In genomic region chr20:56428881-56429280, GRCh38 we compare ENCODE assay signal across 13 cellular contexts. TPM values are rescaled to one million over a fixed set of nuclear protein-coding genes. Genes with fewer than 3 reads are reported as not detected.
DNase-seq lines count a peak whose midpoint lies in the region; ATAC-seq and TF ChIP-seq lines count a peak whose summit lies in the region.
"Had no signal": no experiment of that assay in that cellular context is flagged by ENCODE, and none has a peak within 500 bp of the region (broad histone marks: within the 10 kb centered on the region; RNA-seq: fewer than 3 reads in every experiment).

No MANE protein-coding gene starts in this region.

- peak overlapping the region; percentile 88 for H3K23ac ChIP-seq in IMR-90 (ENCODE audit: low read depth, low read length)
- H3K23ac ChIP-seq in neuronal stem cell (ENCODE audit: low read depth, low read length, poor library complexity): no peak overlapping the region

- TF ChIP-seq RAD21 in IMR-90 (IDR thresholded peaks at IDR 0.05; ENCODE audit: low read length): no peak

- POLR2A ChIA-PET in IMR-90 (lab: Charles Lee; ENCODE audit: unreplicated experiment): interaction anchor here (1.6 to 1.7 kb wide), 2 partner anchors 11 kb away, joined by 7 read pairs; no protein-coding TSS in a partner anchor

- dilution Hi-C loops in IMR-90 (cut with HindIII; ENCODE audit: low sequenced_read_pairs, unreplicated experiment): no loop called here

- peak overlapping the region; percentile 79 for H3K18ac ChIP-seq in IMR-90 (ENCODE audit: low read depth, low read length)
- H3K18ac ChIP-seq in neuronal stem cell (ENCODE audit: low read length): no peak overlapping the region

- H2BK5ac ChIP-seq in IMR-90 (ENCODE audit: low read depth, low read length, poor library complexity, severe bottlenecking) (peak overlapping the region; percentile 97), neuronal stem cell (ENCODE audit: low read length) (no peak overlapping the region)

- intact Hi-C loops in IMR-90 (cut with micrococcal nuclease) (no loop called here), thyroid gland (cut with DNase I) (no loop called here)

- peak overlapping the region; percentile 73 for H3K4me3 Mint-ChIP-seq in T-helper 1 cell treated with Interleukin-12 subunit alpha and Interleukin-12 subunit beta and Interleukin-4 antibody, amounts not matched to agents 30 μg/mL and 1 μg/mL, for 36 hours
- H3K4me3 Mint-ChIP-seq: nephron progenitor cell had no signal

- peak overlapping the region; percentile 86 for H4K5ac ChIP-seq in IMR-90 (ENCODE audit: low read depth, low read length)

- H3K4me2 ChIP-seq in IMR-90 (ENCODE audit: low read depth, low read length): peak overlapping the region; percentile 7; the same call in 1 of the 2 replicates
- no peak overlapping the region for H3K4me2 ChIP-seq in neuronal stem cell (ENCODE audit: insufficient read depth, low read length, poor library complexity, severe bottlenecking)

- H3K36me3 ChIP-seq in IMR-90 (ENCODE audit: control insufficient read depth, insufficient read depth, low read length) (peaks cover 9% of the 10 kb centered on the region), brain microvascular endothelial cell (replicated peaks) (no peaks in the 10 kb centered on the region), neuronal stem cell (replicated peaks in 1 of 2; ENCODE audit: control insufficient read depth in 2 of 2, insufficient read depth in 2 of 2, low read length in 2 of 2) (no peaks in the 10 kb centered on the region), thyroid gland (no peaks in the 10 kb centered on the region)

- H3K27me3 ChIP-seq in IMR-90 (ENCODE audit: control insufficient read depth, insufficient read depth, low read length) (no peaks in the 10 kb centered on the region), brain microvascular endothelial cell (replicated peaks) (no peaks in the 10 kb centered on the region), neuronal stem cell (ENCODE audit: control insufficient read depth in 3 of 3, insufficient read depth in 3 of 3, low read depth in 1 of 3, low read length in 3 of 3) (no peaks in the 10 kb centered on the region), thyroid gland (no peaks in the 10 kb centered on the region)

- H3K4ac ChIP-seq in IMR-90 (ENCODE audit: low read depth, low read length) (peak overlapping the region; percentile 96), neuronal stem cell (ENCODE audit: low read length) (no peak overlapping the region)

- ATAC-seq in IMR-90 (ENCODE audit: low read depth): no peak
- no peak for ATAC-seq in GM21723 (IDR thresholded peaks at IDR 0.05; ENCODE audit: unreplicated experiment)

- H3K4me1 ChIP-seq in IMR-90 (ENCODE audit: control insufficient read depth, insufficient read depth, low read length): peaks cover 42% of the 10 kb centered on the region
- no peaks in the 10 kb centered on the region for H3K4me1 ChIP-seq in neuronal stem cell (ENCODE audit: control insufficient read depth in 2 of 2, insufficient read depth in 1 of 2, low read depth in 1 of 2, low read length in 2 of 2)
- H3K4me1 ChIP-seq in thyroid gland: no peaks in the 10 kb centered on the region

- H4K20me1 ChIP-seq in IMR-90 (ENCODE audit: insufficient read depth, low read length): no peaks in the 10 kb centered on the region

- H3K27me3 Mint-ChIP-seq in T-helper 1 cell treated with Interleukin-12 subunit alpha and Interleukin-12 subunit beta and Interleukin-4 antibody, amounts not matched to agents 30 μg/mL and 1 μg/mL, for 36 hours (ENCODE audit: low read depth): no peaks in the 10 kb centered on the region

- H3K9me3 ChIP-seq in IMR-90 (ENCODE audit: control insufficient read depth, insufficient read depth, low read length) (no peaks in the 10 kb centered on the region), neuronal stem cell (replicated peaks in 1 of 2; ENCODE audit: control insufficient read depth in 2 of 2, insufficient read depth in 1 of 2, low read depth in 1 of 2, low read length in 2 of 2) (no peaks in the 10 kb centered on the region), thyroid gland (no peaks in the 10 kb centered on the region)

- H3K27ac ChIP-seq in IMR-90 (ENCODE audit: insufficient read depth, low read length) (peak overlapping the region; percentile 96), brain microvascular endothelial cell (peak overlapping the region; percentile 74), neuronal stem cell (replicated peaks; ENCODE audit: low read length) (no peak overlapping the region), thyroid gland (no peak overlapping the region)
- H3K27ac ChIP-seq: 22Rv1, SK-N-MC had no signal

- peak overlapping the region; percentile 91 for H2BK20ac ChIP-seq in IMR-90 (ENCODE audit: low read depth, low read length)

- no peak overlapping the region for H3K4me3 ChIP-seq in IMR-90 (ENCODE audit: insufficient read depth, low read depth, low read length)
- no peak overlapping the region for H3K4me3 ChIP-seq in brain microvascular endothelial cell (ENCODE audit: low read depth, low read length)
- H3K4me3 ChIP-seq in neuronal stem cell (ENCODE audit: low read length in 2 of 2): no peak overlapping the region
- no peak overlapping the region for H3K4me3 ChIP-seq in thyroid gland (replicated peaks in 1 of 3)
- H3K4me3 ChIP-seq: SK-N-MC, skin epidermis had no signal

- H3K56ac ChIP-seq in IMR-90 (ENCODE audit: extremely low read depth, insufficient read depth, low read length): peak overlapping the region; percentile 92

- CTCF ChIA-PET in IMR-90 (lab: Yijun Ruan, JAX): no interaction called here

- BruUV-seq in IMR-90 (replicated peaks; lab: Mats Ljungman, UMichigan): no TSS peak

- WGBS in IMR-90 (ENCODE audit: extremely low coverage in 2 of 2, insufficient read length in 1 of 2), 2 experiments: 96% methylated on average over 4 of the region's 8 CpGs; no CpG with 5 or more reads in 1 of the 2 experiments
- no CpG with 5 or more reads among the region's 8 CpGs for WGBS in neuronal stem cell (ENCODE audit: extremely low coverage in 2 of 2, insufficient read length in 2 of 2, insufficient replicate concordance in 1 of 2), 2 donors
- WGBS in thyroid gland, 2 donors: 66 to 76% methylated on average over 8 of the region's 8 CpGs

- H2AK9ac ChIP-seq in IMR-90 (replicated peaks; ENCODE audit: low read depth, low read length, poor library complexity): peak overlapping the region; percentile 84

- H3K79me1 ChIP-seq in IMR-90 (ENCODE audit: low read depth in 1 of 2, low read length in 2 of 2) (peaks cover 38 to 76% of the 10 kb centered on the region in 2 experiments), neuronal stem cell (ENCODE audit: low read depth, low read length) (no peaks in the 10 kb centered on the region)

- H2BK15ac ChIP-seq in IMR-90 (ENCODE audit: low read depth, low read length) (peak overlapping the region; percentile 99; the same call in 2 of the 3 replicates), neuronal stem cell (ENCODE audit: low read length) (no peak overlapping the region)

- H2BK12ac ChIP-seq in neuronal stem cell (ENCODE audit: low read length): no peak overlapping the region

- peaks cover 30% of the 10 kb centered on the region for H3K4me1 Mint-ChIP-seq in T-helper 1 cell treated with Interleukin-12 subunit alpha and Interleukin-12 subunit beta and Interleukin-4 antibody, amounts not matched to agents 30 μg/mL and 1 μg/mL, for 36 hours (ENCODE audit: low read depth)
- H3K4me1 Mint-ChIP-seq: nephron progenitor cell had no signal

- H3K27ac Mint-ChIP-seq in T-helper 1 cell treated with Interleukin-12 subunit alpha and Interleukin-12 subunit beta and Interleukin-4 antibody, amounts not matched to agents 30 μg/mL and 1 μg/mL, for 36 hours: no peak overlapping the region
- H3K27ac Mint-ChIP-seq: nephron progenitor cell had no signal

- peak overlapping the region; percentile 79 for H2AFZ ChIP-seq in IMR-90 (replicated peaks; ENCODE audit: low read length, poor library complexity)
- H2AFZ ChIP-seq in neuronal stem cell (ENCODE audit: low read length): peak overlapping the region; percentile 51

- TF ChIP-seq CTCF in IMR-90 (conservative IDR thresholded peaks at IDR 0.05; ENCODE audit: low read depth, low read length) (no peak), brain microvascular endothelial cell (IDR thresholded peaks at IDR 0.05; ENCODE audit: low read depth, low read length, missing control alignments) (no peak), thyroid gland (IDR thresholded peaks at IDR 0.05) (no peak)

- H3K9me1 ChIP-seq in IMR-90 (ENCODE audit: insufficient read depth, low read length): peaks cover 34% of the 10 kb centered on the region

- H3K9me3 Mint-ChIP-seq in T-helper 1 cell treated with Interleukin-12 subunit alpha and Interleukin-12 subunit beta and Interleukin-4 antibody, amounts not matched to agents 30 μg/mL and 1 μg/mL, for 36 hours: peaks cover under 1% of the 10 kb centered on the region
- H3K9me3 Mint-ChIP-seq: nephron progenitor cell had no signal

- TF ChIP-seq POLR2A in IMR-90 (IDR thresholded peaks at IDR 0.05; ENCODE audit: low read depth, low read length): no peak
- no peak for TF ChIP-seq POLR2A in thyroid gland (IDR thresholded peaks at IDR 0.05)

- H3K9ac ChIP-seq in IMR-90 (ENCODE audit: low read depth, low read length) (peak overlapping the region; percentile 43), neuronal stem cell (ENCODE audit: low read depth, low read length, poor library complexity) (peak overlapping the region; percentile 67)

- H4K91ac ChIP-seq in IMR-90 (ENCODE audit: insufficient read depth, low read depth, low read length) (peak overlapping the region; percentile 98), neuronal stem cell (ENCODE audit: low read depth, low read length, poor library complexity) (no peak overlapping the region)

- DNase-seq in T-helper 1 cell: no peak
- no peak for DNase-seq in IMR-90
- DNase-seq in brain microvascular endothelial cell: no peak
- DNase-seq in neuronal stem cell (ENCODE audit: low spot score): no peak
- DNase-seq in thyroid gland: no peak
- no peak for DNase-seq in NCI-H2227 treated with DMSO at 0.1 percent for 48 hours (lab: John Stamatoyannopoulos, UW)
- DNase-seq: DMS153, nephron progenitor cell had no signal

- H3K14ac ChIP-seq in IMR-90 (replicated peaks; ENCODE audit: low read depth, low read length) (peak overlapping the region; percentile 90), neuronal stem cell (ENCODE audit: low read length) (no peak overlapping the region)

- in situ Hi-C loops in IMR-90 (cut with MboI; ENCODE audit: low sequenced_read_pairs): no loop called here
- in situ Hi-C loops in brain microvascular endothelial cell (cut with HindIII; ENCODE audit: low pct_ligation_motif_present, low sequenced_read_pairs): no loop called here

- H4K8ac ChIP-seq in IMR-90 (ENCODE audit: low read depth in 2 of 2, low read length in 2 of 2): peak overlapping the region; percentile 91 to 94
- H4K8ac ChIP-seq in neuronal stem cell (ENCODE audit: low read depth, low read length): no peak overlapping the region

- peaks cover 32% of the 10 kb centered on the region for H3K36me3 Mint-ChIP-seq in T-helper 1 cell treated with Interleukin-12 subunit alpha and Interleukin-12 subunit beta and Interleukin-4 antibody, amounts not matched to agents 30 μg/mL and 1 μg/mL, for 36 hours (ENCODE audit: low read depth)

- H2AK5ac ChIP-seq in IMR-90 (ENCODE audit: low read depth, low read length) (peak overlapping the region; percentile 97), neuronal stem cell (ENCODE audit: low read depth, low read length) (peak overlapping the region; percentile 13)

- peak overlapping the region; percentile 97 for H2BK120ac ChIP-seq in IMR-90 (ENCODE audit: low read depth, low read length)
- H2BK120ac ChIP-seq in neuronal stem cell (ENCODE audit: low read depth, low read length): no peak overlapping the region

RNA-seq across cellular contexts. Expression of gene CASS4, which starts 16.8 kb away (rescaled TPM):
- total RNA-seq in IMR-90 (2012; rRNA removed): 25.8 and 26.1 TPM in 2 replicates
- polyA plus RNA-seq in IMR-90 (2012; rRNA removed): 26.5 and 29.6 TPM in 2 replicates
- polyA plus RNA-seq in IMR-90 (2012; cell fraction: cytosol; rRNA removed): 12.7 and 19.2 TPM in 2 replicates
- 28.4 and 44.9 TPM in 2 replicates for polyA plus RNA-seq in IMR-90 (2012; cell fraction: nucleus; rRNA removed; ENCODE audit: low replicate concordance)
- polyA plus RNA-seq in neuronal stem cell (2013, experiment 1 of 2): 0.22 TPM
- 0.28 TPM for polyA plus RNA-seq in neuronal stem cell (2013, experiment 2 of 2)
- 1 to 10 TPM in 2 of 4 donors, under 1 TPM in 2; 0.22 to 1.6 (median 1.0) TPM for total RNA-seq in thyroid gland

RNA-seq across cellular contexts. Expression of gene CSTF1, which starts 36.4 kb away (rescaled TPM):
- total RNA-seq in IMR-90 (2012; rRNA removed) (86.4 and 105 TPM in 2 replicates), thyroid gland (10 to 100 TPM; 26.9 to 36.8 (median 32.6) TPM)
- 48.8 and 49.5 TPM in 2 replicates for polyA plus RNA-seq in IMR-90 (2012; rRNA removed)
- 24.3 and 40.6 TPM in 2 replicates for polyA plus RNA-seq in IMR-90 (2012; cell fraction: cytosol; rRNA removed)
- polyA plus RNA-seq in IMR-90 (2012; cell fraction: nucleus; rRNA removed; ENCODE audit: low replicate concordance): 28.6 and 46.9 TPM in 2 replicates
- 28.7 TPM for polyA plus RNA-seq in neuronal stem cell (2013, experiment 1 of 2)
- polyA plus RNA-seq in neuronal stem cell (2013, experiment 2 of 2): 29.5 TPM

RNA-seq across cellular contexts. Expression of gene AURKA, which starts 36.9 kb away (rescaled TPM):
- total RNA-seq in IMR-90 (2012; rRNA removed) (83.3 and 88.0 TPM in 2 replicates), thyroid gland (1 to 10 TPM in 3 of 4 donors, under 1 TPM in 1; 0.83 to 2.4 (median 2.0) TPM)
- polyA plus RNA-seq in IMR-90 (2012; rRNA removed): 63.7 and 68.0 TPM in 2 replicates
- 21.7 and 43.0 TPM in 2 replicates for polyA plus RNA-seq in IMR-90 (2012; cell fraction: cytosol; rRNA removed)
- 13.7 and 69.2 TPM in 2 replicates for polyA plus RNA-seq in IMR-90 (2012; cell fraction: nucleus; rRNA removed; ENCODE audit: low replicate concordance)
- polyA plus RNA-seq in neuronal stem cell (2013, experiment 1 of 2): 113 TPM
- polyA plus RNA-seq in neuronal stem cell (2013, experiment 2 of 2): 109 TPM

RNA-seq across cellular contexts. Expression of gene RTF2, which starts 39.5 kb away (rescaled TPM):
- 109 and 118 TPM in 2 replicates for total RNA-seq in IMR-90 (2012; rRNA removed)
- polyA plus RNA-seq in IMR-90 (2012; rRNA removed): 98.4 and 102 TPM in 2 replicates
- polyA plus RNA-seq in IMR-90 (2012; cell fraction: cytosol; rRNA removed): 73.2 and 76.9 TPM in 2 replicates
- polyA plus RNA-seq in IMR-90 (2012; cell fraction: nucleus; rRNA removed; ENCODE audit: low replicate concordance): 59.0 and 86.9 TPM in 2 replicates
- 48.3 TPM for polyA plus RNA-seq in neuronal stem cell (2013, experiment 1 of 2)
- 45.7 TPM for polyA plus RNA-seq in neuronal stem cell (2013, experiment 2 of 2)
- total RNA-seq in thyroid gland: 10 to 100 TPM; 46.1 to 68.6 (median 64.2) TPM

Comparison
In these comparisons a context has a peak if more than half of its experiments do, and no peak if none do; other contexts are left out.
1. H3K27ac ChIP-seq: peak in IMR-90 (single experiment) and brain microvascular endothelial cell (single experiment); none in neuronal stem cell (single experiment) and thyroid gland (0 of 3).
2. RNA of gene CASS4, which starts 16.8 kb away (total RNA-seq): 25.8 to 26.1 TPM in IMR-90; 0.22 to 1.6 TPM in thyroid gland; every median in the first group is over 10 times any median in the second.
3. RNA of gene AURKA, which starts 36.9 kb away (total RNA-seq): 83.3 to 88.0 TPM in IMR-90; 0.83 to 2.4 TPM in thyroid gland; every median in the first group is over 10 times any median in the second.